17 cellular contexts compared by ENCODE assay signal in genomic region chr6:141252828-141253608, GRCh38.
DNase-seq lines count a peak whose midpoint lies in the region; ATAC-seq, FAIRE-seq and TF ChIP-seq lines count a peak whose summit lies in the region.
"Had no signal": no experiment of that assay in that cellular context is flagged by ENCODE, and none has a peak within 500 bp of the region (broad histone marks: within the 10 kb centered on the region; RNA-seq: fewer than 3 reads in every experiment).

No MANE protein-coding gene starts in this region.

- H3K9me3 ChIP-seq in Loucy (ENCODE audit: insufficient read depth, low read depth, low read length) (no peaks in the 10 kb centered on the region), keratinocyte (ENCODE audit: control insufficient read depth, low read depth, low read length) (no peaks in the 10 kb centered on the region), skeletal muscle tissue (ENCODE audit: control insufficient read depth in 3 of 3, low read length in 3 of 3) (no peaks in the 10 kb centered on the region)

- FAIRE-seq in keratinocyte (lab: Jason Lieb, UNC), result no peak

- DNase-seq in chondrocyte (ENCODE audit: low spot score), result no peak
- DNase-seq in keratinocyte (ENCODE audit: low read depth, low spot score), result no peak
- DNase-seq in OCI-M2 (lab: John Stamatoyannopoulos, UW; ENCODE audit: unreplicated experiment), result no peak
- no peak for DNase-seq in amygdala (lab: John Stamatoyannopoulos, UW)
- no peak for DNase-seq in activated CD8-positive, alpha-beta T cell treated with anti-CD3 and anti-CD28 coated beads for 36 hours
- DNase-seq: activated CD4-positive, alpha-beta T cell treated with anti-CD3 and anti-CD28 coated beads for 1 hour; caudate nucleus; DMS79 treated with DMSO at 0.1 percent for 48 hours; HCEC 1CT; NCI-H1417 treated with DMSO at 0.1 percent for 48 hours; stimulated activated CD4-positive, alpha-beta T cell treated with anti-CD3 and anti-CD28 coated beads, Interleukin-1b, Interleukin-23, amount 100 ng/mL, for 48 hours had no signal

- no peaks in the 10 kb centered on the region for H3F3A ChIP-seq in Loucy (ENCODE audit: low read depth)

- TF ChIP-seq CTCF in Loucy (conservative IDR thresholded peaks at IDR 0.05; ENCODE audit: low read length) (no peak), chondrocyte (IDR thresholded peaks at IDR 0.05) (no peak), keratinocyte (optimal IDR thresholded peaks at IDR 0.05 in 1 of 3, IDR thresholded peaks at IDR 0.05 in 1 of 3, conservative IDR thresholded peaks at IDR 0.05 in 1 of 3; ENCODE audit: extremely low read depth in 1 of 3, insufficient read depth in 2 of 3, low read length in 3 of 3) (no peak)
- TF ChIP-seq CTCF in activated CD8-positive, alpha-beta T cell treated with anti-CD3 and anti-CD28 coated beads for 36 hours (IDR thresholded peaks at IDR 0.05), result no peak

- H3K27ac ChIP-seq in keratinocyte (ENCODE audit: control insufficient read depth, insufficient read depth, low read length) (no peak overlapping the region), skeletal muscle tissue (ENCODE audit: low read depth, low read length) (peak overlapping the region; percentile 43)

- H3K4me1 Mint-ChIP-seq in chondrocyte (ENCODE audit: low read depth), result peaks cover 13% of the 10 kb centered on the region
- H3K4me1 Mint-ChIP-seq in activated CD8-positive, alpha-beta T cell treated with anti-CD3 and anti-CD28 coated beads for 36 hours (ENCODE audit: low read depth), result no peaks in the 10 kb centered on the region
- H3K4me1 Mint-ChIP-seq: stimulated activated effector memory CD8-positive, alpha-beta T cell treated with anti-CD3 and anti-CD28 coated beads, Interleukin-12 subunit alpha, Interleukin-12 subunit beta, amount 100 ng/mL, for 72 hours had no signal

- H2AFZ ChIP-seq in Loucy (ENCODE audit: low read length), result peak overlapping the region; percentile 72
- peak overlapping the region; percentile 7 for H2AFZ ChIP-seq in keratinocyte (ENCODE audit: control insufficient read depth, low read length)

- H3K9me3 Mint-ChIP-seq in chondrocyte (ENCODE audit: low read depth), result peaks cover 2% of the 10 kb centered on the region
- no peaks in the 10 kb centered on the region for H3K9me3 Mint-ChIP-seq in activated CD8-positive, alpha-beta T cell treated with anti-CD3 and anti-CD28 coated beads for 36 hours
- H3K9me3 Mint-ChIP-seq: activated T-helper 1 cell treated with anti-CD3 and anti-CD28 coated beads, Interleukin-12 subunit alpha, Interleukin-12 subunit beta, Interleukin-2, Interleukin-4 antibody, amounts not matched to agents 30 ng/mL and 10 ng/mL and 1 ng/mL, durations not matched to agents 14 hours and 24 hours and 36 hours; stimulated activated effector memory CD8-positive, alpha-beta T cell treated with anti-CD3 and anti-CD28 coated beads, Interleukin-12 subunit alpha, Interleukin-12 subunit beta, amount 100 ng/mL, for 72 hours had no signal

- H3K9me2 ChIP-seq in Loucy (replicated peaks; ENCODE audit: low read depth, low read length), result no peaks in the 10 kb centered on the region

- POLR2A ChIA-PET in activated CD8-positive, alpha-beta T cell treated with anti-CD3 and anti-CD28 coated beads for 36 hours (lab: Charles Lee), result no interaction called here

- H3K36me3 ChIP-seq in Loucy (ENCODE audit: insufficient read depth, low read length), result no peaks in the 10 kb centered on the region
- no peaks in the 10 kb centered on the region for H3K36me3 ChIP-seq in keratinocyte (ENCODE audit: control insufficient read depth in 2 of 2, extremely low read depth in 1 of 2, insufficient read depth in 2 of 2, low read length in 2 of 2)
- no peaks in the 10 kb centered on the region for H3K36me3 ChIP-seq in skeletal muscle tissue (ENCODE audit: control insufficient read depth in 3 of 3, insufficient read depth in 3 of 3, low read length in 3 of 3)

- dilution Hi-C loops in keratinocyte (cut with MboI; ENCODE audit: extremely low pct_ligation_motif_present, low sequenced_read_pairs), result no loop called here

- H3K4me2 ChIP-seq in Loucy (ENCODE audit: low read depth, low read length, poor library complexity, severe bottlenecking) (peak overlapping the region; percentile 29), keratinocyte (ENCODE audit: control insufficient read depth, extremely low read depth, insufficient read depth, low read depth, low read length) (peak overlapping the region; percentile 16)

- peak overlapping the region; percentile 1 for H3K27ac Mint-ChIP-seq in chondrocyte (ENCODE audit: unreplicated experiment)
- no peak overlapping the region for H3K27ac Mint-ChIP-seq in activated CD8-positive, alpha-beta T cell treated with anti-CD3 and anti-CD28 coated beads for 36 hours
- H3K27ac Mint-ChIP-seq: activated T-helper 1 cell treated with anti-CD3 and anti-CD28 coated beads, Interleukin-12 subunit alpha, Interleukin-12 subunit beta, Interleukin-2, Interleukin-4 antibody, amounts not matched to agents 30 ng/mL and 10 ng/mL and 1 ng/mL, durations not matched to agents 14 hours and 24 hours and 36 hours; stimulated activated effector memory CD8-positive, alpha-beta T cell treated with anti-CD3 and anti-CD28 coated beads, Interleukin-12 subunit alpha, Interleukin-12 subunit beta, amount 100 ng/mL, for 72 hours had no signal

- no peaks in the 10 kb centered on the region for H3K27me3 Mint-ChIP-seq in chondrocyte (ENCODE audit: low read depth)
- no peaks in the 10 kb centered on the region for H3K27me3 Mint-ChIP-seq in activated CD8-positive, alpha-beta T cell treated with anti-CD3 and anti-CD28 coated beads for 36 hours

- intact Hi-C loops in activated CD8-positive, alpha-beta T cell treated with anti-CD3 and anti-CD28 coated beads for 36 hours (cut with micrococcal nuclease), result no loop called here

- H4K20me1 ChIP-seq in Loucy (ENCODE audit: insufficient read depth, low read length, poor library complexity, severe bottlenecking) (no peaks in the 10 kb centered on the region), keratinocyte (ENCODE audit: control insufficient read depth, extremely low read depth, insufficient read depth, low read length) (no peaks in the 10 kb centered on the region)

- H3K27me3 ChIP-seq in Loucy (ENCODE audit: insufficient read depth, low read length, poor library complexity, severe bottlenecking) (no peaks in the 10 kb centered on the region), keratinocyte (ENCODE audit: control insufficient read depth, extremely low read depth, insufficient read depth, low read length) (no peaks in the 10 kb centered on the region), skeletal muscle tissue (ENCODE audit: control insufficient read depth in 3 of 3, insufficient read depth in 3 of 3, low read length in 3 of 3) (no peaks in the 10 kb centered on the region)

- no peaks in the 10 kb centered on the region for H3K9me1 ChIP-seq in keratinocyte (ENCODE audit: control insufficient read depth, extremely low read depth, insufficient read depth, low read length)

- ATAC-seq in activated CD8-positive, alpha-beta T cell treated with anti-CD3 and anti-CD28 coated beads for 36 hours, result no peak
- ATAC-seq in HG03520 (IDR thresholded peaks at IDR 0.05; ENCODE audit: unreplicated experiment), result no peak
- ATAC-seq: esophagus mucosa; stimulated activated effector memory CD8-positive, alpha-beta T cell treated with anti-CD3 and anti-CD28 coated beads, Interleukin-12 subunit alpha, Interleukin-12 subunit beta, amount 100 ng/mL, for 72 hours had no signal

- H3K9ac ChIP-seq in Loucy (ENCODE audit: low read depth, low read length, poor library complexity, severe bottlenecking) (no peak overlapping the region), keratinocyte (ENCODE audit: control insufficient read depth, extremely low read depth, insufficient read depth, low read length) (no peak overlapping the region), skeletal muscle tissue (ENCODE audit: low read depth in 1 of 3, low read length in 3 of 3) (peak overlapping the region in 2 of 3 donors; percentile 18 to 28)

- peak overlapping the region; percentile 2 for H3K4me3 Mint-ChIP-seq in chondrocyte (ENCODE audit: unreplicated experiment)
- no peak overlapping the region for H3K4me3 Mint-ChIP-seq in activated CD8-positive, alpha-beta T cell treated with anti-CD3 and anti-CD28 coated beads for 36 hours
- H3K4me3 Mint-ChIP-seq: activated T-helper 1 cell treated with anti-CD3 and anti-CD28 coated beads, Interleukin-12 subunit alpha, Interleukin-12 subunit beta, Interleukin-2, Interleukin-4 antibody, amounts not matched to agents 30 ng/mL and 10 ng/mL and 1 ng/mL, durations not matched to agents 14 hours and 24 hours and 36 hours; stimulated activated effector memory CD8-positive, alpha-beta T cell treated with anti-CD3 and anti-CD28 coated beads, Interleukin-12 subunit alpha, Interleukin-12 subunit beta, amount 100 ng/mL, for 72 hours had no signal

- H3K4me3 ChIP-seq in Loucy (ENCODE audit: low read length, poor library complexity, severe bottlenecking) (peak overlapping the region; percentile 44), keratinocyte (ENCODE audit: control insufficient read depth in 2 of 3, extremely low read depth in 1 of 3, insufficient read depth in 2 of 3, low read depth in 1 of 3, low read length in 3 of 3) (no peak overlapping the region), skeletal muscle tissue (ENCODE audit: low read length in 3 of 3) (peak overlapping the region in 2 of 3 donors; percentile 6 to 35)

- H3K4me1 ChIP-seq in Loucy (ENCODE audit: insufficient read depth, low read length, poor library complexity, severe bottlenecking) (no peaks in the 10 kb centered on the region), keratinocyte (ENCODE audit: control insufficient read depth, extremely low read depth, insufficient read depth, low read length) (no peaks in the 10 kb centered on the region), skeletal muscle tissue (ENCODE audit: control insufficient read depth in 3 of 3, insufficient read depth in 3 of 3, low read length in 3 of 3) (peaks cover 0 to 4% (median 0%) of the 10 kb centered on the region in 3 donors)

- no peaks in the 10 kb centered on the region for H3K79me2 ChIP-seq in Loucy (ENCODE audit: insufficient read depth, low read length)
- H3K79me2 ChIP-seq in keratinocyte (ENCODE audit: control insufficient read depth, insufficient read depth, low read length), result no peaks in the 10 kb centered on the region

- H3K36me3 Mint-ChIP-seq in chondrocyte (ENCODE audit: low read depth), result no peaks in the 10 kb centered on the region
- no peaks in the 10 kb centered on the region for H3K36me3 Mint-ChIP-seq in activated CD8-positive, alpha-beta T cell treated with anti-CD3 and anti-CD28 coated beads for 36 hours (ENCODE audit: low read depth)
- H3K36me3 Mint-ChIP-seq: stimulated activated effector memory CD8-positive, alpha-beta T cell treated with anti-CD3 and anti-CD28 coated beads, Interleukin-12 subunit alpha, Interleukin-12 subunit beta, amount 100 ng/mL, for 72 hours had no signal

- CTCF ChIA-PET in activated CD8-positive, alpha-beta T cell treated with anti-CD3 and anti-CD28 coated beads for 36 hours (lab: Charles Lee), result no interaction called here

Comparison
In these comparisons a context has a peak if more than half of its experiments do, and no peak if none do; other contexts are left out.
1. H3K4me3 ChIP-seq: peak in Loucy (single experiment) and skeletal muscle tissue (2 of 3); none in keratinocyte (0 of 3).
2. H3K9ac ChIP-seq: peak in skeletal muscle tissue (2 of 3); none in Loucy (single experiment) and keratinocyte (single experiment).